ENCODE assay signal across 26 cellular contexts in genomic region chr2:170500104-170500503, GRCh38.
"Had no signal": no experiment of that assay in that cellular context is flagged by ENCODE, and none has a peak within 500 bp of the region (broad histone marks: within the 10 kb centered on the region; RNA-seq: fewer than 3 reads in every experiment).

No MANE protein-coding gene starts in this region.

- H3K36me3 ChIP-seq: SJSA1 had no signal

- H3K9ac ChIP-seq: KMS-11, SK-N-SH had no signal

- H3K27ac ChIP-seq: HL-60, KMS-11, SJSA1 had no signal

- ATAC-seq: K562 had no signal

- DNase-seq: Kasumi-1, MM.1S, NCI-H1048, NCI-H1105, NCI-H1417, NCI-H146, NCI-H1694 treated with DMSO at 0.1 percent for 48 hours, NCI-H1930, NCI-H2081 treated with DMSO at 0.1 percent for 48 hours, NCI-H2171, NCI-H345, NCI-H446 treated with DMSO at 0.1 percent for 48 hours, NCI-H510A treated with DMSO at 0.1 percent for 48 hours, NCI-H69, NCI-H774, Right ventricle myocardium superior, RPMI8226, SIG-M5, SK-N-SH, T-helper 1 cell had no signal

- H3K4me2 ChIP-seq: KMS-11, SK-N-SH had no signal

- H3K4me3 ChIP-seq: K562, SJSA1 had no signal

- FAIRE-seq: HTR-8/SVneo, K562, RCC 7860 had no signal

- H3K4me1 ChIP-seq: SJSA1 had no signal
